Comparison of ENCODE assay signal across 1 cellular context in the genomic region with DNA sequence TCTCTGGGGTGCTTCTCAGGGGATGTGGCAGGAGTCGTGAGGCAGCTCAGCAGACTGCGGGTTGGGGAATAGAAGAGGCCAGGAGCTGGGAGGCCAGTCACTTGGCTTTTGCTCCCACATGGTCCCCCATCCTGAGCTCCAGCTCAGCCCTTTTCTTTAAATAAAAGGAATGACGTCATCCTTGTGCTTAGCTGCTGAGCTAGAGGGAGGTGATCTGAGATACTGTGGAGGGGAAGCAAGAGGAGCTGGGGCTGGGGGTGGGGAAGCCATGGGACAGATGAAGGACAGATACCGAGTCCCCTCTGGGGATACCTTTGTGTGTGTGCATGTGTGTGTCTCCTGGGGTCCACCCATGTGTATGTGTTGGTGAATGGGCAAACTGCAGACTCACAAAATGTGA.
A peak's percentile ranks its signal among the peaks of the same experiment; 100 is the strongest.
TF ChIP-seq lines count a peak whose summit lies in the region.

No MANE protein-coding gene starts in this region.

TF ChIP-seq in GM12878, 131 proteins besides CTCF, POLR2A, EP300 and RAD21 (continued from another document):
- TF ChIP-seq, protein P1, sequence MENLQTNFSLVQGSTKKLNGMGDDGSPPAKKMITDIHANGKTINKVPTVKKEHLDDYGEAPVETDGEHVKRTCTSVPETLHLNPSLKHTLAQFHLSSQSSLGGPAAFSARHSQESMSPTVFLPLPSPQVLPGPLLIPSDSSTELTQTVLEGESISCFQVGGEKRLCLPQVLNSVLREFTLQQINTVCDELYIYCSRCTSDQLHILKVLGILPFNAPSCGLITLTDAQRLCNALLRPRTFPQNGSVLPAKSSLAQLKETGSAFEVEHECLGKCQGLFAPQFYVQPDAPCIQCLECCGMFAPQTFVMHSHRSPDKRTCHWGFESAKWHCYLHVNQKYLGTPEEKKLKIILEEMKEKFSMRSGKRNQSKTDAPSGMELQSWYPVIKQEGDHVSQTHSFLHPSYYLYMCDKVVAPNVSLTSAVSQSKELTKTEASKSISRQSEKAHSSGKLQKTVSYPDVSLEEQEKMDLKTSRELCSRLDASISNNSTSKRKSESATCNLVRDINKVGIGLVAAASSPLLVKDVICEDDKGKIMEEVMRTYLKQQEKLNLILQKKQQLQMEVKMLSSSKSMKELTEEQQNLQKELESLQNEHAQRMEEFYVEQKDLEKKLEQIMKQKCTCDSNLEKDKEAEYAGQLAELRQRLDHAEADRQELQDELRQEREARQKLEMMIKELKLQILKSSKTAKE (IDR thresholded peaks at IDR 0.05; ENCODE audit: low read depth, poor library complexity, severe bottlenecking), result no peak
- TF ChIP-seq ZNF207 (IDR thresholded peaks at IDR 0.05; ENCODE audit: borderline replicate concordance), result no peak
- no peak for TF ChIP-seq ZNF24 (IDR thresholded peaks at IDR 0.05)
- TF ChIP-seq BCL11A (IDR thresholded peaks at IDR 0.05; ENCODE audit: low read depth, low read length), result no peak
- 0 out of 2 replicates have a peak, but pooled peaks have one; percentile 24 for TF ChIP-seq JUND (IDR thresholded peaks at IDR 0.05; ENCODE audit: low read depth, low read length)
- TF ChIP-seq, protein P2, sequence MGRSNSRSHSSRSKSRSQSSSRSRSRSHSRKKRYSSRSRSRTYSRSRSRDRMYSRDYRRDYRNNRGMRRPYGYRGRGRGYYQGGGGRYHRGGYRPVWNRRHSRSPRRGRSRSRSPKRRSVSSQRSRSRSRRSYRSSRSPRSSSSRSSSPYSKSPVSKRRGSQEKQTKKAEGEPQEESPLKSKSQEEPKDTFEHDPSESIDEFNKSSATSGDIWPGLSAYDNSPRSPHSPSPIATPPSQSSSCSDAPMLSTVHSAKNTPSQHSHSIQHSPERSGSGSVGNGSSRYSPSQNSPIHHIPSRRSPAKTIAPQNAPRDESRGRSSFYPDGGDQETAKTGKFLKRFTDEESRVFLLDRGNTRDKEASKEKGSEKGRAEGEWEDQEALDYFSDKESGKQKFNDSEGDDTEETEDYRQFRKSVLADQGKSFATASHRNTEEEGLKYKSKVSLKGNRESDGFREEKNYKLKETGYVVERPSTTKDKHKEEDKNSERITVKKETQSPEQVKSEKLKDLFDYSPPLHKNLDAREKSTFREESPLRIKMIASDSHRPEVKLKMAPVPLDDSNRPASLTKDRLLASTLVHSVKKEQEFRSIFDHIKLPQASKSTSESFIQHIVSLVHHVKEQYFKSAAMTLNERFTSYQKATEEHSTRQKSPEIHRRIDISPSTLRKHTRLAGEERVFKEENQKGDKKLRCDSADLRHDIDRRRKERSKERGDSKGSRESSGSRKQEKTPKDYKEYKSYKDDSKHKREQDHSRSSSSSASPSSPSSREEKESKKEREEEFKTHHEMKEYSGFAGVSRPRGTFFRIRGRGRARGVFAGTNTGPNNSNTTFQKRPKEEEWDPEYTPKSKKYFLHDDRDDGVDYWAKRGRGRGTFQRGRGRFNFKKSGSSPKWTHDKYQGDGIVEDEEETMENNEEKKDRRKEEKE (IDR thresholded peaks at IDR 0.05), result no peak
- no peak for TF ChIP-seq TAF1 (IDR thresholded peaks at IDR 0.05; ENCODE audit: borderline replicate concordance, low read depth, low read length)
- TF ChIP-seq TCF3 (IDR thresholded peaks at IDR 0.05; ENCODE audit: borderline replicate concordance, insufficient read depth, low read depth, low read length), result no peak
- TF ChIP-seq ATF7 (IDR thresholded peaks at IDR 0.05; ENCODE audit: low read depth), result peak; percentile 89
- TF ChIP-seq MYC (IDR thresholded peaks at IDR 0.05; ENCODE audit: insufficient read depth, insufficient read length, insufficient replicate concordance, low read length, severe bottlenecking), result no peak
TF ChIP-seq in GM12878: peak in this region for 2.
